ENCODE assay signal across 1 cellular context in genomic region chr16:70660672-70661350, GRCh38.
TF ChIP-seq lines count a peak whose summit lies in the region.

No MANE protein-coding gene starts in this region.

TF ChIP-seq in HCT116, 20 proteins besides CTCF, POLR2A, EP300 and RAD21 (continued from another document):
- TF ChIP-seq, protein P1, sequence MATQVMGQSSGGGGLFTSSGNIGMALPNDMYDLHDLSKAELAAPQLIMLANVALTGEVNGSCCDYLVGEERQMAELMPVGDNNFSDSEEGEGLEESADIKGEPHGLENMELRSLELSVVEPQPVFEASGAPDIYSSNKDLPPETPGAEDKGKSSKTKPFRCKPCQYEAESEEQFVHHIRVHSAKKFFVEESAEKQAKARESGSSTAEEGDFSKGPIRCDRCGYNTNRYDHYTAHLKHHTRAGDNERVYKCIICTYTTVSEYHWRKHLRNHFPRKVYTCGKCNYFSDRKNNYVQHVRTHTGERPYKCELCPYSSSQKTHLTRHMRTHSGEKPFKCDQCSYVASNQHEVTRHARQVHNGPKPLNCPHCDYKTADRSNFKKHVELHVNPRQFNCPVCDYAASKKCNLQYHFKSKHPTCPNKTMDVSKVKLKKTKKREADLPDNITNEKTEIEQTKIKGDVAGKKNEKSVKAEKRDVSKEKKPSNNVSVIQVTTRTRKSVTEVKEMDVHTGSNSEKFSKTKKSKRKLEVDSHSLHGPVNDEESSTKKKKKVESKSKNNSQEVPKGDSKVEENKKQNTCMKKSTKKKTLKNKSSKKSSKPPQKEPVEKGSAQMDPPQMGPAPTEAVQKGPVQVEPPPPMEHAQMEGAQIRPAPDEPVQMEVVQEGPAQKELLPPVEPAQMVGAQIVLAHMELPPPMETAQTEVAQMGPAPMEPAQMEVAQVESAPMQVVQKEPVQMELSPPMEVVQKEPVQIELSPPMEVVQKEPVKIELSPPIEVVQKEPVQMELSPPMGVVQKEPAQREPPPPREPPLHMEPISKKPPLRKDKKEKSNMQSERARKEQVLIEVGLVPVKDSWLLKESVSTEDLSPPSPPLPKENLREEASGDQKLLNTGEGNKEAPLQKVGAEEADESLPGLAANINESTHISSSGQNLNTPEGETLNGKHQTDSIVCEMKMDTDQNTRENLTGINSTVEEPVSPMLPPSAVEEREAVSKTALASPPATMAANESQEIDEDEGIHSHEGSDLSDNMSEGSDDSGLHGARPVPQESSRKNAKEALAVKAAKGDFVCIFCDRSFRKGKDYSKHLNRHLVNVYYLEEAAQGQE (IDR thresholded peaks at IDR 0.05; ENCODE audit: low read depth), result no peak
- TF ChIP-seq SP1 (IDR thresholded peaks at IDR 0.05; ENCODE audit: low read depth) (no peak), SIN3A (IDR thresholded peaks at IDR 0.05; ENCODE audit: low read depth) (no peak), POLR2AphosphoS5 (IDR thresholded peaks at IDR 0.05; ENCODE audit: low read depth, low read length) (no peak), ZNF274 (IDR thresholded peaks at IDR 0.05; ENCODE audit: low read depth, low read length) (no peak), YY1 (IDR thresholded peaks at IDR 0.05; ENCODE audit: extremely low read depth, insufficient replicate concordance, low read depth, low read length) (no peak), SRF (IDR thresholded peaks at IDR 0.05; ENCODE audit: low read depth) (no peak), JUND (IDR thresholded peaks at IDR 0.05) (no peak), EGR1 (IDR thresholded peaks at IDR 0.05; ENCODE audit: low read depth) (no peak), CEBPB (IDR thresholded peaks at IDR 0.05; ENCODE audit: low read depth) (no peak), EZH2 (IDR thresholded peaks at IDR 0.05) (no peak), EZH2phosphoT487 (IDR thresholded peaks at IDR 0.05; ENCODE audit: borderline replicate concordance) (no peak), ZFX (IDR thresholded peaks at IDR 0.05) (no peak), ELF1 (IDR thresholded peaks at IDR 0.05; ENCODE audit: borderline replicate concordance, low read depth) (no peak), FOSL1 (IDR thresholded peaks at IDR 0.05; ENCODE audit: low read depth) (no peak)
- TF ChIP-seq, protein P2, sequence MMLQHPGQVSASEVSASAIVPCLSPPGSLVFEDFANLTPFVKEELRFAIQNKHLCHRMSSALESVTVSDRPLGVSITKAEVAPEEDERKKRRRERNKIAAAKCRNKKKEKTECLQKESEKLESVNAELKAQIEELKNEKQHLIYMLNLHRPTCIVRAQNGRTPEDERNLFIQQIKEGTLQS (IDR thresholded peaks at IDR 0.05), result no peak
- TF ChIP-seq, protein P3, sequence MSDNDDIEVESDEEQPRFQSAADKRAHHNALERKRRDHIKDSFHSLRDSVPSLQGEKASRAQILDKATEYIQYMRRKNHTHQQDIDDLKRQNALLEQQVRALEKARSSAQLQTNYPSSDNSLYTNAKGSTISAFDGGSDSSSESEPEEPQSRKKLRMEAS (IDR thresholded peaks at IDR 0.05), result no peak
- TF ChIP-seq, protein P4, sequence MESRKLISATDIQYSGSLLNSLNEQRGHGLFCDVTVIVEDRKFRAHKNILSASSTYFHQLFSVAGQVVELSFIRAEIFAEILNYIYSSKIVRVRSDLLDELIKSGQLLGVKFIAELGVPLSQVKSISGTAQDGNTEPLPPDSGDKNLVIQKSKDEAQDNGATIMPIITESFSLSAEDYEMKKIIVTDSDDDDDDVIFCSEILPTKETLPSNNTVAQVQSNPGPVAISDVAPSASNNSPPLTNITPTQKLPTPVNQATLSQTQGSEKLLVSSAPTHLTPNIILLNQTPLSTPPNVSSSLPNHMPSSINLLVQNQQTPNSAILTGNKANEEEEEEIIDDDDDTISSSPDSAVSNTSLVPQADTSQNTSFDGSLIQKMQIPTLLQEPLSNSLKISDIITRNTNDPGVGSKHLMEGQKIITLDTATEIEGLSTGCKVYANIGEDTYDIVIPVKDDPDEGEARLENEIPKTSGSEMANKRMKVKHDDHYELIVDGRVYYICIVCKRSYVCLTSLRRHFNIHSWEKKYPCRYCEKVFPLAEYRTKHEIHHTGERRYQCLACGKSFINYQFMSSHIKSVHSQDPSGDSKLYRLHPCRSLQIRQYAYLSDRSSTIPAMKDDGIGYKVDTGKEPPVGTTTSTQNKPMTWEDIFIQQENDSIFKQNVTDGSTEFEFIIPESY (IDR thresholded peaks at IDR 0.05; ENCODE audit: extremely low read depth, insufficient replicate concordance, low read length), result no peak
TF ChIP-seq in HCT116: peak in this region for 0.
